Comparison of ENCODE assay signal across 8 cellular contexts in the genomic region with DNA sequence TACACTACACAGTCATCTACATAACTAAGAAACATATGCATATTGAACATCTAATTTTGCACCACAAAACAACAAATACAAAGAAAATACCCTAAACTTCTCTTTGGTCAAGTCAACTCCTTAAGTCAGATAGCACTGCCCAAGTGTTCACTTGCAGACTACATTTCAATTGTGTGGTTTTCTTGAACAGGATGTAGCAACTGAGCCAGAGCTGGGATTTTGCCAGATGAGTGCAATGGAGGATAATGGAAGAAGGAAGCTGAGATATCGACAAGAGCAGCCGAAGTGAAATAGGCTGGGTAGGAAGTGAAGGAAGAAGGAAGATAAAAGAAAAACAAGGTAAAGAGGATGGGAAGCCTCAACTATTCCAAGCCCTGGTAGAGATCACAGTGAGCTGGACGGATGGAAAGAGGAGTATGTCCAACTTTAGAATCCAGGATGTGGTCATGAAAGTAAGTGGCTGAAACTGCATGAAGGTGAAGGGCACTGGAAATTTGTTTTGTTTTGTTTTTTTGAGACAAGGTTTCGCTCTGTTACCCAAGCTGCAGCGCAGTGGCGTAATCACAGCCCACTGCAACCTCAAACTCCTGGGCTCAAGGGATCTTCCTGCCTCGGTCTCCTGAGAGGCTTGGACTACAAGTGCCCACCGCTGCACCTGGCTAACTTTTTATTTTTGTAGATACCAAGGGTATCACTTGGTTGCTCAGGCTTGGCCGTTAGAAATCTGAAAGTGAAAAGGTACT. TPM values are rescaled to one million over a fixed set of nuclear protein-coding genes. Genes with fewer than 3 reads are reported as not detected.
A peak's percentile ranks its signal among the peaks of the same experiment; 100 is the strongest.
DNase-seq lines count a peak whose midpoint lies in the region; ATAC-seq and TF ChIP-seq lines count a peak whose summit lies in the region.

No MANE protein-coding gene starts in this region.

- H3K36me3 ChIP-seq in prostate gland (peaks cover 0 to 3% of the 10 kb centered on the region in 2 donors), Peyer's patch (peaks cover 0 to 16% (median 0%) of the 10 kb centered on the region in 3 donors)

- in situ Hi-C loops in astrocyte of the cerebellum (cut with HindIII; ENCODE audit: low sequenced_read_pairs), result loop anchor here (25.0 kb wide), 1 partner anchor 1062 kb away; no protein-coding TSS in a partner anchor

- DNase-seq in astrocyte of the cerebellum (ENCODE audit: low read depth), result peak; percentile 63
- DNase-seq in sciatic nerve (ENCODE audit: low spot score), result peak; percentile 63
- no peak for DNase-seq in prostate gland (ENCODE audit: low spot score)
- DNase-seq in dedifferentiated amniotic fluid mesenchymal stem cell (ENCODE audit: extremely low spot score), result no peak
- no peak for DNase-seq in NCI-H2029 treated with DMSO at 0.1 percent for 48 hours (lab: John Stamatoyannopoulos, UW)
- DNase-seq in Peyer's patch, result no peak

- no peak for TF ChIP-seq CTCF in astrocyte of the cerebellum (IDR thresholded peaks at IDR 0.05; ENCODE audit: low read depth, low read length, missing control alignments)
- TF ChIP-seq CTCF in prostate gland (IDR thresholded peaks at IDR 0.05), result no peak
- TF ChIP-seq CTCF in Peyer's patch (IDR thresholded peaks at IDR 0.05), result no peak

- H3K27ac ChIP-seq in prostate gland, result no peak overlapping the region
- H3K27ac ChIP-seq in Peyer's patch, result no peak overlapping the region

- H3K27me3 ChIP-seq in prostate gland (replicated peaks; ENCODE audit: insufficient read depth) (no peaks in the 10 kb centered on the region), Peyer's patch (no peaks in the 10 kb centered on the region)

- H3K9me3 ChIP-seq in prostate gland (no peaks in the 10 kb centered on the region), Peyer's patch (no peaks in the 10 kb centered on the region)

- no peak for TF ChIP-seq POLR2A in prostate gland (IDR thresholded peaks at IDR 0.05)
- TF ChIP-seq POLR2A in Peyer's patch (IDR thresholded peaks at IDR 0.05), result no peak

- peak; percentile 37 for ATAC-seq in GM18873 (IDR thresholded peaks at IDR 0.05; ENCODE audit: low FRiP score, unreplicated experiment)
- peak; percentile 59 for ATAC-seq in HG03064 (IDR thresholded peaks at IDR 0.05; ENCODE audit: low read depth, unreplicated experiment)
- no peak for ATAC-seq in sciatic nerve

- H3K4me3 ChIP-seq in astrocyte of the cerebellum (ENCODE audit: low read depth, low read length) (no peak overlapping the region), prostate gland (no peak overlapping the region), Peyer's patch (no peak overlapping the region)

- intact Hi-C loops in sciatic nerve (cut with DNase I), result loop anchor here (10.0 kb wide), 1 partner anchor 479 kb away; no protein-coding TSS in a partner anchor
- intact Hi-C loops in prostate gland (cut with DNase I), result loop anchor here (5.0 to 10.0 kb wide), 3 partner anchors 492 to 1067 kb away; no protein-coding TSS in a partner anchor

- H3K4me1 ChIP-seq in prostate gland (replicated peaks), result no peaks in the 10 kb centered on the region
- peaks cover 0 to 4% (median 0%) of the 10 kb centered on the region in 4 donors for H3K4me1 ChIP-seq in Peyer's patch

- WGBS in prostate gland, result 80% methylated on average over 9 of the region's 9 CpGs

RNA-seq across cellular contexts. Expression of a gene that starts 15.0 kb away (rescaled TPM):
- 6.3 TPM for total RNA-seq in sciatic nerve
- total RNA-seq in prostate gland, result 1 to 10 TPM; 3.5 to 6.5 TPM
- total RNA-seq in Peyer's patch, result 1 to 10 TPM in 3 of 4 donors, under 1 TPM in 1; 0.76 to 4.1 (median 2.1) TPM

RNA-seq across cellular contexts. Expression of a gene that starts 15.1 kb away (rescaled TPM):
- total RNA-seq in sciatic nerve (35.0 TPM), prostate gland (10 to 100 TPM; 24.6 to 29.7 TPM), Peyer's patch (10 to 100 TPM; 13.3 to 41.3 (median 21.7) TPM)

Comparison
In these comparisons a context has a peak if more than half of its experiments do, and no peak if none do; other contexts are left out.
1. DNase-seq: peak in astrocyte of the cerebellum (single experiment) and sciatic nerve (single experiment); none in prostate gland (single experiment), dedifferentiated amniotic fluid mesenchymal stem cell (single experiment), NCI-H2029 treated with DMSO at 0.1 percent for 48 hours (single experiment) and Peyer's patch (0 of 3).